1 cellular context compared by ENCODE assay signal in the genomic region with DNA sequence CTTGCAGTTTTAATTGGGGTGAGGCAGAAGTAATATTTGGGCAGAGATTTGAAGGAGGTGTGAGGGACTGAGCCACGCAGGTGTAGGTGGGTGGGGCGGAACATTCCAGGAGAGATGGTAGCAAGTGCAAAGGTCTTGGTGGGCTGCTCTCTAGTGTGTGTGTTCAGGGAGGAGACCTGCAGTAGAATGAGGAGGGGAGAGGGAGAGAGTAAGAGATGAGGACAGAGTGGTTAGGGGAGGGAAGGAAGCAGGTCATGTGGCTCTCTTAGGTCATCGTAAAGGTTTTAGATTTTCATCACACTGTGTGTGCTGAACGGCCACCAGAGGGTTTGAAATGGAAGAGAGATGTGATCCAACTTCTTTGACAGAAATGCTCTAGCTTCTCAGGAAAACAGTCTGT.
TF ChIP-seq lines count a peak whose summit lies in the region.

No MANE protein-coding gene starts in this region.

TF ChIP-seq in HEK293, 187 proteins besides CTCF, POLR2A, EP300 and RAD21 (continued from another document):
- TF ChIP-seq, protein P1, sequence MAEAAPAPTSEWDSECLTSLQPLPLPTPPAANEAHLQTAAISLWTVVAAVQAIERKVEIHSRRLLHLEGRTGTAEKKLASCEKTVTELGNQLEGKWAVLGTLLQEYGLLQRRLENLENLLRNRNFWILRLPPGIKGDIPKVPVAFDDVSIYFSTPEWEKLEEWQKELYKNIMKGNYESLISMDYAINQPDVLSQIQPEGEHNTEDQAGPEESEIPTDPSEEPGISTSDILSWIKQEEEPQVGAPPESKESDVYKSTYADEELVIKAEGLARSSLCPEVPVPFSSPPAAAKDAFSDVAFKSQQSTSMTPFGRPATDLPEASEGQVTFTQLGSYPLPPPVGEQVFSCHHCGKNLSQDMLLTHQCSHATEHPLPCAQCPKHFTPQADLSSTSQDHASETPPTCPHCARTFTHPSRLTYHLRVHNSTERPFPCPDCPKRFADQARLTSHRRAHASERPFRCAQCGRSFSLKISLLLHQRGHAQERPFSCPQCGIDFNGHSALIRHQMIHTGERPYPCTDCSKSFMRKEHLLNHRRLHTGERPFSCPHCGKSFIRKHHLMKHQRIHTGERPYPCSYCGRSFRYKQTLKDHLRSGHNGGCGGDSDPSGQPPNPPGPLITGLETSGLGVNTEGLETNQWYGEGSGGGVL (tag by site-specific recombination; IDR thresholded peaks at IDR 0.05), result peak; percentile 91
- TF ChIP-seq, protein P2, sequence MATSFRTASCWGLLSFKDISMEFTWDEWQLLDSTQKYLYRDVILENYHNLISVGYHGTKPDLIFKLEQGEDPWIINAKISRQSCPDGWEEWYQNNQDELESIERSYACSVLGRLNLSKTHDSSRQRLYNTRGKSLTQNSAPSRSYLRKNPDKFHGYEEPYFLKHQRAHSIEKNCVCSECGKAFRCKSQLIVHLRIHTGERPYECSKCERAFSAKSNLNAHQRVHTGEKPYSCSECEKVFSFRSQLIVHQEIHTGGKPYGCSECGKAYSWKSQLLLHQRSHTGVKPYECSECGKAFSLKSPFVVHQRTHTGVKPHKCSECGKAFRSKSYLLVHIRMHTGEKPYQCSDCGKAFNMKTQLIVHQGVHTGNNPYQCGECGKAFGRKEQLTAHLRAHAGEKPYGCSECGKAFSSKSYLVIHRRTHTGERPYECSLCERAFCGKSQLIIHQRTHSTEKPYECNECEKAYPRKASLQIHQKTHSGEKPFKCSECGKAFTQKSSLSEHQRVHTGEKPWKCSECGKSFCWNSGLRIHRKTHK (tag by site-specific recombination; IDR thresholded peaks at IDR 0.05), result no peak
- TF ChIP-seq ZNF660 (tag by site-specific recombination; IDR thresholded peaks at IDR 0.05), result no peak
- TF ChIP-seq ZNF624 (tag by site-specific recombination; IDR thresholded peaks at IDR 0.05), result no peak
- TF ChIP-seq, protein P3, sequence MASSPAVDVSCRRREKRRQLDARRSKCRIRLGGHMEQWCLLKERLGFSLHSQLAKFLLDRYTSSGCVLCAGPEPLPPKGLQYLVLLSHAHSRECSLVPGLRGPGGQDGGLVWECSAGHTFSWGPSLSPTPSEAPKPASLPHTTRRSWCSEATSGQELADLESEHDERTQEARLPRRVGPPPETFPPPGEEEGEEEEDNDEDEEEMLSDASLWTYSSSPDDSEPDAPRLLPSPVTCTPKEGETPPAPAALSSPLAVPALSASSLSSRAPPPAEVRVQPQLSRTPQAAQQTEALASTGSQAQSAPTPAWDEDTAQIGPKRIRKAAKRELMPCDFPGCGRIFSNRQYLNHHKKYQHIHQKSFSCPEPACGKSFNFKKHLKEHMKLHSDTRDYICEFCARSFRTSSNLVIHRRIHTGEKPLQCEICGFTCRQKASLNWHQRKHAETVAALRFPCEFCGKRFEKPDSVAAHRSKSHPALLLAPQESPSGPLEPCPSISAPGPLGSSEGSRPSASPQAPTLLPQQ (tag by site-specific recombination; IDR thresholded peaks at IDR 0.05), result no peak
